Comparison of ENCODE assay signal across 8 cellular contexts in the genomic region with DNA sequence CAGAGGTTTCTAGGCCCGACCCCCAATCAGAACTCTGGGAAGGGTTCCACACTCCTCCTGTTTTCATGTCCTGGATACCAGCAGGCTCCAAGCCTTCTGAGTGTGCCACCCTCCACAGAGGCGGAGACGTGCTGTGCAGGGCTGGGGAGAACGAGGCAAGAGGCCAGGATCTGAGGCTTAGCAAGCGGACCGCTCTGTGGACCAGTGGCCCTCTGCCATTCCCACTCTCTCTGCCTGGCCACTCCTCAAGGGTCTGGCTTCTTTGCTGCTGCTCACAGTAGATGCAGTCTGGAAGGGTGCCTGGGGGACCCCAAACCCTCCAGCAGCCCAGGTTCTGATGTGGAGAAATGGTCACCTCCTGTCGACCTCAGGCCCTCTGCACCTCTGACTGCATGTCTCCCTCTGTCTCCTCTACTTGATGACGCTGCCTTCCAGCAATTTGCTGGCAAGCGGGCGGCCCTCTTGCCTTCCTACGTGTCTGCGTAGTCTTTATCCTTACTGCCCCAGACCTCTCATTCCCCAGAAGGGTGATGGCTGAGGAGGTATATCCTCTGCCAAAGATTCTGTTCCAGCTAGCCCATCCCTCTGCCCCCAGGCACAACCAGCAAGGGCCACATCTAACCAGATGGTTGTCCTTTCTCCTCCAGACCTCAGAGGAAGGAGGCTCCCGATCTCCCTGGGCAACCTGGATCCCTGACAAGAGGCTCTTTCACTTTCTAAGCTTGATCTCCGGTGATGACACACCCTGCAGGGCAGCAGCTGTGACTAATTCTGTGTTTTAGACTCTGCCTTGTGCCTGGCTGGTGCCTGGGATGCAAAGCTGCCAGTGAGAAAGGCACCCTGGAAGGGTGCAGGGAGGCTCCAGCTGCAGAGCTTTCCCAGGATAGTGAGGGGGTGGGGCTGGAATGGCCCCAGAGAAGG.
DNase-seq lines count a peak whose midpoint lies in the region; ATAC-seq and TF ChIP-seq lines count a peak whose summit lies in the region.

No MANE protein-coding gene starts in this region.

- H3K27me3 ChIP-seq in Peyer's patch (no peaks in the 10 kb centered on the region), esophagus (ENCODE audit: control insufficient read depth in 1 of 2, insufficient read depth in 2 of 2, low read length in 2 of 2) (no peaks in the 10 kb centered on the region)

- intact Hi-C loops in posterior vena cava (cut with DNase I) (loop anchor here (5.0 kb wide), 2 partner anchors 165 to 1960 kb away; a partner anchor contains a TSS), OCI-LY7 (cut with micrococcal nuclease; ENCODE audit: unreplicated experiment) (no loop called here)

- no peaks in the 10 kb centered on the region for H3K36me3 ChIP-seq in Peyer's patch
- no peaks in the 10 kb centered on the region for H3K36me3 ChIP-seq in esophagus (ENCODE audit: control insufficient read depth in 2 of 2, insufficient read depth in 2 of 2, low read length in 1 of 2)
- H3K36me3 ChIP-seq in OCI-LY7 (ENCODE audit: insufficient read depth, low read length): no peaks in the 10 kb centered on the region

- H3K27ac ChIP-seq in Peyer's patch (peak overlapping the region; percentile 35 to 53 (median 46)), esophagus (ENCODE audit: low read depth in 2 of 2, low read length in 1 of 2) (peak overlapping the region; percentile 63 to 68), OCI-LY7 (ENCODE audit: low read depth, low read length, poor library complexity, severe bottlenecking) (no peak overlapping the region)

- no peak for TF ChIP-seq POLR2A in Peyer's patch (IDR thresholded peaks at IDR 0.05)

- peaks cover 0 to 7% (median 0%) of the 10 kb centered on the region in 4 donors for H3K4me1 ChIP-seq in Peyer's patch
- H3K4me1 ChIP-seq in esophagus (ENCODE audit: control insufficient read depth in 2 of 2, insufficient read depth in 2 of 2, low read length in 1 of 2): peaks cover 0 to 11% of the 10 kb centered on the region in 2 donors
- H3K4me1 ChIP-seq in OCI-LY7 (ENCODE audit: insufficient read depth, low read length, poor library complexity, severe bottlenecking): peaks cover 13% of the 10 kb centered on the region

- BruUV-seq in OCI-LY7 (replicated peaks; lab: Mats Ljungman, UMichigan): no TSS peak

- 30 to 47% methylated on average over 13 to 14 of the region's 14 CpGs for WGBS in esophagus, 2 donors

- H3K4me3 ChIP-seq in Peyer's patch: no peak overlapping the region
- no peak overlapping the region for H3K4me3 ChIP-seq in esophagus (ENCODE audit: low read depth in 1 of 2, low read length in 2 of 2)
- H3K4me3 ChIP-seq in OCI-LY7 (ENCODE audit: low read depth, low read length, poor library complexity, severe bottlenecking): no peak overlapping the region

- ATAC-seq in activated CD4-positive, CD25-positive, alpha-beta regulatory T cell treated with anti-CD3 and anti-CD28 coated beads, Interleukin-2, amount 50 U/mL, for 24 hours: peak; percentile 54 to 57

- DNase-seq in activated CD4-positive, CD25-positive, alpha-beta regulatory T cell (lab: John Stamatoyannopoulos, UW): no peak
- peak in 1 of 3 donors; percentile 69 for DNase-seq in Peyer's patch
- peak; percentile 94 for DNase-seq in posterior vena cava (ENCODE audit: low spot score)
- DNase-seq in OCI-LY7 (ENCODE audit: low spot score): no peak
- DNase-seq in CD1c-positive myeloid dendritic cell (ENCODE audit: extremely low spot score): no peak
- DNase-seq in activated naive CD4-positive, alpha-beta T cell (lab: John Stamatoyannopoulos, UW): no peak

- no peaks in the 10 kb centered on the region for H3K9me3 ChIP-seq in Peyer's patch
- no peaks in the 10 kb centered on the region for H3K9me3 ChIP-seq in esophagus (ENCODE audit: control insufficient read depth in 2 of 2, insufficient read depth in 1 of 2, low read depth in 1 of 2, low read length in 1 of 2)
- H3K9me3 ChIP-seq in OCI-LY7 (ENCODE audit: low read length): no peaks in the 10 kb centered on the region

- no peak overlapping the region for H2AFZ ChIP-seq in OCI-LY7 (ENCODE audit: low read length)

- CTCF ChIA-PET in OCI-LY7 (lab: Charles Lee; ENCODE audit: unreplicated experiment): no interaction called here

- no peak for TF ChIP-seq CTCF in Peyer's patch (IDR thresholded peaks at IDR 0.05)
- TF ChIP-seq CTCF in OCI-LY7 (conservative IDR thresholded peaks at IDR 0.05; ENCODE audit: low read length): no peak

- no peak overlapping the region for H3K4me2 ChIP-seq in OCI-LY7 (ENCODE audit: low read length)

- POLR2A ChIA-PET in OCI-LY7 (lab: Charles Lee): no interaction called here

- no peaks in the 10 kb centered on the region for H4K20me1 ChIP-seq in OCI-LY7 (ENCODE audit: insufficient read depth, low read length)

- no peaks in the 10 kb centered on the region for H3K79me2 ChIP-seq in OCI-LY7 (ENCODE audit: insufficient read depth, low read depth, low read length)

- no peaks in the 10 kb centered on the region for H3K9me2 ChIP-seq in OCI-LY7 (ENCODE audit: insufficient read depth, low read length)
